ENCODE assay signal across 29 cellular contexts in the genomic region with DNA sequence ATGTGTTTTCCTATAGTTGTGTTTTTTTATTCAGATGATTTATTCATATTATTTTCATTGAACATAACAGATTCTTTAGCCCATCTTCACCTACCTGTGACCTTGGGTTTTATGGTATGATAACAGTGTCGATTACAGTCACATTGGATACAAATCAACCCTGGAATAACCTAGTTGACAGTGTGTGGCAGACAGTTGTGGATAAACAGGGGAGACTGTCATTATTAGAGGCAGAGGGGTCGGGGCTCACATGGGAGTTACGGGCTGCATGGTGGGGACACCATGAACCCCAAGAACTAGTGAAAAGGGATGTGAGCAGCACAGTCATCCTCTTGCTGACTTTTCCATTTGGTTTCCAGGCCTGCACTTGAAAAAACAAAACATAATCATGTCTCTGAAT. TPM values are rescaled to one million over a fixed set of nuclear protein-coding genes. Genes with fewer than 3 reads are reported as not detected.
"Had no signal": no experiment of that assay in that cellular context is flagged by ENCODE, and none has a peak within 500 bp of the region (broad histone marks: within the 10 kb centered on the region; RNA-seq: fewer than 3 reads in every experiment).

No MANE protein-coding gene starts in this region.

- H3K36me3 ChIP-seq: ovary, right lobe of liver, sigmoid colon, suprapubic skin, tibial artery, transverse colon, upper lobe of right lung, uterus had no signal

- H3K4me3 ChIP-seq: ovary, psoas muscle, right lobe of liver, sigmoid colon, suprapubic skin, testis, tibial artery, transverse colon, upper lobe of right lung, uterus had no signal

- H3K9me3 Mint-ChIP-seq: naive B cell; naive thymus-derived CD8-positive, alpha-beta T cell; nephron; stimulated activated memory B cell treated with anti-CD40 and anti-IgM and Interleukin-4, amounts not matched to agents 10 μg/mL and 1 μg/mL and 100 μg/mL, for 72 hours; stimulated activated naive CD8-positive, alpha-beta T cell treated with anti-CD3 and anti-CD28 coated beads, Interleukin-15, amount 100 ng/mL, for 72 hours; type B pancreatic cell had no signal

- H3K4me1 Mint-ChIP-seq: naive B cell; naive thymus-derived CD8-positive, alpha-beta T cell; nephron; stimulated activated memory B cell treated with anti-CD40 and anti-IgM and Interleukin-4, amounts not matched to agents 10 μg/mL and 1 μg/mL and 100 μg/mL, for 72 hours; stimulated activated naive CD8-positive, alpha-beta T cell treated with anti-CD3 and anti-CD28 coated beads, Interleukin-15, amount 100 ng/mL, for 72 hours had no signal

- H2AFZ ChIP-seq: parathyroid adenoma had no signal

- H3K9ac ChIP-seq: parathyroid adenoma had no signal

- H3K27ac Mint-ChIP-seq: naive B cell; naive thymus-derived CD8-positive, alpha-beta T cell; nephron; progenitor cell of endocrine pancreas; stimulated activated memory B cell treated with anti-CD40 and anti-IgM and Interleukin-4, amounts not matched to agents 10 μg/mL and 1 μg/mL and 100 μg/mL, for 72 hours; stimulated activated naive CD8-positive, alpha-beta T cell treated with anti-CD3 and anti-CD28 coated beads, Interleukin-15, amount 100 ng/mL, for 72 hours; type B pancreatic cell had no signal

- H3K9me3 ChIP-seq: ovary, psoas muscle, right lobe of liver, sigmoid colon, suprapubic skin, testis, tibial artery, transverse colon, upper lobe of right lung, uterus had no signal

- H3K4me1 ChIP-seq: parathyroid adenoma, psoas muscle, right lobe of liver, suprapubic skin, transverse colon, upper lobe of right lung, uterus had no signal

- H3K27me3 ChIP-seq: ovary, right lobe of liver, sigmoid colon, suprapubic skin, testis, tibial artery, upper lobe of right lung, uterus had no signal

- DNase-seq: naive B cell; naive thymus-derived CD8-positive, alpha-beta T cell; occipital lobe; ovary; posterior cingulate gyrus; psoas muscle; right cardiac atrium; right lobe of liver; sigmoid colon; small intestine; stimulated activated CD4-positive, alpha-beta T cell treated with anti-CD3 and anti-CD28 coated beads, Interleukin-15, amount 100 ng/mL, for 24 hours; stimulated activated CD4-positive, alpha-beta T cell treated with anti-CD3 and anti-CD28 coated beads, Interleukin-2, amount 100 ng/mL, for 24 hours; stimulated activated CD4-positive, alpha-beta T cell treated with anti-CD3 and anti-CD28 coated beads, Interleukin-2, amount 100 ng/mL, for 48 hours; stimulated activated CD4-positive, alpha-beta T cell treated with anti-CD3 and anti-CD28 coated beads, Interleukin-4, amount 100 ng/mL, for 24 hours; stimulated activated naive CD4-positive, alpha-beta T cell; stimulated activated naive CD8-positive, alpha-beta T cell treated with anti-CD3 and anti-CD28 coated beads, Interleukin-15, amount 100 ng/mL, for 72 hours; stimulated activated naive CD8-positive, alpha-beta T cell treated with anti-CD3 and anti-CD28 coated beads, Interleukin-15, Interleukin-2, amounts not matched to agents 100 U/mL and 50 U/mL, for 24 hours; substantia nigra; testis; tibial artery; transverse colon; upper lobe of right lung; uterus had no signal

- ATAC-seq: naive thymus-derived CD8-positive, alpha-beta T cell; psoas muscle; right cardiac atrium; right lobe of liver; stimulated activated memory B cell treated with anti-CD40 and anti-IgM and Interleukin-4, amounts not matched to agents 10 μg/mL and 1 μg/mL and 100 μg/mL, for 72 hours; stimulated activated naive CD8-positive, alpha-beta T cell treated with anti-CD3 and anti-CD28 coated beads, Interleukin-15, amount 100 ng/mL, for 72 hours; stimulated activated naive CD8-positive, alpha-beta T cell treated with anti-CD3 and anti-CD28 coated beads, Interleukin-15, Interleukin-2, amounts not matched to agents 100 U/mL and 50 U/mL, for 24 hours; upper lobe of right lung had no signal

- H3K27ac ChIP-seq: ovary, parathyroid adenoma, psoas muscle, right lobe of liver, sigmoid colon, suprapubic skin, tibial artery, transverse colon, upper lobe of right lung, uterus had no signal

- H3K79me2 ChIP-seq: parathyroid adenoma had no signal

- H3K4me3 Mint-ChIP-seq: naive B cell; naive thymus-derived CD8-positive, alpha-beta T cell; nephron; stimulated activated memory B cell treated with anti-CD40 and anti-IgM and Interleukin-4, amounts not matched to agents 10 μg/mL and 1 μg/mL and 100 μg/mL, for 72 hours; stimulated activated naive CD8-positive, alpha-beta T cell treated with anti-CD3 and anti-CD28 coated beads, Interleukin-15, amount 100 ng/mL, for 72 hours; type B pancreatic cell had no signal

- H3K36me3 Mint-ChIP-seq: naive B cell; naive thymus-derived CD8-positive, alpha-beta T cell; stimulated activated memory B cell treated with anti-CD40 and anti-IgM and Interleukin-4, amounts not matched to agents 10 μg/mL and 1 μg/mL and 100 μg/mL, for 72 hours; type B pancreatic cell had no signal

RNA-seq across cellular contexts. Expression of gene MAP1B, which starts 29.9 kb away (rescaled TPM):
- total RNA-seq: naive thymus-derived CD8-positive, alpha-beta T cell had no signal
